In the genomic region with DNA sequence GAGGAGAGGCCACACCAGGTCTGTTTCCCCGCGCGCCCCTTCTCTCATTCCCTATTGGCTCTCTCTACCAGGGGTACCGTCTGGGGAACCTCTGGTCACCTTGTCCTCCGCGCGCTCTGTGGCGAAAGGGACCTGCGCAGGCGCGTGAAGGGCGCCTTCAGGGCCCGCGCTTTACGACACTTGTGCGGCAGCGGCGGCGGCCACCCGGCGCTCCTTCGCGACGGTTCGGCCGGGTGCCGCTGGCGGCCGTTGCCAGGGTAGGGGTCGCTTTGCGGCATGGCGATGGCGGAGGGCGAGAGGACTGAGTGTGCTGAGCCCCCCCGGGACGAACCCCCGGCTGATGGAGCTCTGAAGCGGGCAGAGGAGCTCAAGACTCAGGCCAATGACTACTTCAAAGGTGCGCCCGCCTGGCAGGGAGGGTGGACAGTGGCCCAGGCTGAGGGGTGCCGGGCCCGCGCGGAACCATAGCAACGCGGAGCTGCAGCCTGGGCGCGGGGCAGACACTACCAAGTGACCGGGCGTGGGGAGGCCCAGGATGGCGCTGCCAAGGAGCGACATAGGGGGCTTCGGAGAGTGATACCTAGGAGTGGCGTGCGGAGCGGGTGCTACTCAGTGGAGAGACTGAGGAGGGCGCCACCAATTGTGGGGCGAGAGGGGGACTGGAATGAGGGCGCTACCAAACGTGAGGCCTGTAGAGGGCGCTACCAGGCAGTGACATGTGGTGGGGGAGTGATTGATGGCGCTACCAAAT, we compare ENCODE assay signal across 8 cellular contexts. TPM values are rescaled to one million over a fixed set of nuclear protein-coding genes. Genes with fewer than 3 reads are reported as not detected.
DNase-seq lines count a peak whose midpoint lies in the region; ATAC-seq, FAIRE-seq and TF ChIP-seq lines count a peak whose summit lies in the region.

A gene with protein sequence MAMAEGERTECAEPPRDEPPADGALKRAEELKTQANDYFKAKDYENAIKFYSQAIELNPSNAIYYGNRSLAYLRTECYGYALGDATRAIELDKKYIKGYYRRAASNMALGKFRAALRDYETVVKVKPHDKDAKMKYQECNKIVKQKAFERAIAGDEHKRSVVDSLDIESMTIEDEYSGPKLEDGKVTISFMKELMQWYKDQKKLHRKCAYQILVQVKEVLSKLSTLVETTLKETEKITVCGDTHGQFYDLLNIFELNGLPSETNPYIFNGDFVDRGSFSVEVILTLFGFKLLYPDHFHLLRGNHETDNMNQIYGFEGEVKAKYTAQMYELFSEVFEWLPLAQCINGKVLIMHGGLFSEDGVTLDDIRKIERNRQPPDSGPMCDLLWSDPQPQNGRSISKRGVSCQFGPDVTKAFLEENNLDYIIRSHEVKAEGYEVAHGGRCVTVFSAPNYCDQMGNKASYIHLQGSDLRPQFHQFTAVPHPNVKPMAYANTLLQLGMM (plus strand): TSS at position 267 of the 751 bp plus-strand sequence. CDS start 10 bp downstream, at position 277.

- no peaks in the 10 kb centered on the region for H3K9me3 ChIP-seq in keratinocyte (ENCODE audit: control insufficient read depth, low read depth, low read length)

- peaks cover 0 to 5% of the 10 kb centered on the region in 2 experiments for H3K36me3 ChIP-seq in keratinocyte (ENCODE audit: control insufficient read depth in 2 of 2, extremely low read depth in 1 of 2, insufficient read depth in 2 of 2, low read length in 2 of 2)

- dilution Hi-C loops in keratinocyte (cut with MboI; ENCODE audit: extremely low pct_ligation_motif_present, low sequenced_read_pairs), result no loop called here

- peak within 1 kb of the TSS; percentile 98 for H2AFZ ChIP-seq in keratinocyte (ENCODE audit: control insufficient read depth, low read length)

- peaks cover 6% of the 10 kb centered on the region for H3K27me3 ChIP-seq in keratinocyte (ENCODE audit: control insufficient read depth, extremely low read depth, insufficient read depth, low read length)

- peaks cover 8% of the 10 kb centered on the region for H3K9me1 ChIP-seq in keratinocyte (ENCODE audit: control insufficient read depth, extremely low read depth, insufficient read depth, low read length)

- peak within 1 kb of the TSS; percentile 96 for H3K9ac ChIP-seq in keratinocyte (ENCODE audit: control insufficient read depth, extremely low read depth, insufficient read depth, low read length)

- H3K4me3 ChIP-seq in keratinocyte (ENCODE audit: control insufficient read depth in 2 of 3, extremely low read depth in 1 of 3, insufficient read depth in 2 of 3, low read depth in 1 of 3, low read length in 3 of 3), result peak within 1 kb of the TSS; percentile 95 to 99 (median 96)

- FAIRE-seq in keratinocyte (lab: Jason Lieb, UNC), result no peak

- H3K4me2 ChIP-seq in keratinocyte (ENCODE audit: control insufficient read depth, extremely low read depth, insufficient read depth, low read depth, low read length), result peak within 1 kb of the TSS; percentile 100

- H4K20me1 ChIP-seq in keratinocyte (ENCODE audit: control insufficient read depth, extremely low read depth, insufficient read depth, low read length), result peaks cover 4% of the 10 kb centered on the region

- peak; percentile 96 to 99 (median 98) for TF ChIP-seq CTCF in keratinocyte (optimal IDR thresholded peaks at IDR 0.05 in 1 of 3, IDR thresholded peaks at IDR 0.05 in 1 of 3, conservative IDR thresholded peaks at IDR 0.05 in 1 of 3; ENCODE audit: extremely low read depth in 1 of 3, insufficient read depth in 2 of 3, low read length in 3 of 3)

- ATAC-seq in GM18909 (IDR thresholded peaks at IDR 0.05; ENCODE audit: poor library complexity, unreplicated experiment) (peak; percentile 72), HG03280 (IDR thresholded peaks at IDR 0.05; ENCODE audit: unreplicated experiment) (peak; percentile 61)

- DNase-seq in AG08395 (ENCODE audit: low spot score) (peak; percentile 98), NCI-H446 (lab: John Stamatoyannopoulos, UW) (peak; percentile 85 to 98), cerebellar cortex (ENCODE audit: low spot score) (peak; percentile 87), keratinocyte (ENCODE audit: low read depth, low spot score) (no peak)
- DNase-seq in activated CD4-positive, CD25-positive, alpha-beta regulatory T cell treated with anti-CD3 and anti-CD28 coated beads, Interleukin-2, amount 50 U/mL, for 72 hours, result peak; percentile 89
- DNase-seq in stimulated activated CD4-positive, alpha-beta T cell treated with anti-CD3 and anti-CD28 coated beads, Interleukin-15, amount 100 ng/mL, for 1 hour (ENCODE audit: low read depth in 1 of 2, low spot score in 1 of 2), result peak; percentile 71 to 80

- H3K79me2 ChIP-seq in keratinocyte (ENCODE audit: control insufficient read depth, insufficient read depth, low read length), result peaks cover 40% of the 10 kb centered on the region

- H3K27ac ChIP-seq in keratinocyte (ENCODE audit: control insufficient read depth, insufficient read depth, low read length), result peak within 1 kb of the TSS; percentile 84

- peaks cover 44% of the 10 kb centered on the region for H3K4me1 ChIP-seq in keratinocyte (ENCODE audit: control insufficient read depth, extremely low read depth, insufficient read depth, low read length)

RNA-seq across cellular contexts. Expression of the gene that starts here (rescaled TPM):
- polyA plus RNA-seq in keratinocyte, result 89.2 to 106 TPM (median 97.5 TPM) in 3 replicates
- 20.2 TPM for polyA plus RNA-seq in keratinocyte (2011; ENCODE audit: low read depth)
- polyA plus RNA-seq in keratinocyte (2011; cell fraction: cytosol; rRNA removed), result 76.7 and 83.1 TPM in 2 replicates
- 142 and 156 TPM in 2 replicates for polyA plus RNA-seq in keratinocyte (2011; cell fraction: nucleus; rRNA removed)
- polyA plus RNA-seq in keratinocyte (2012; ENCODE audit: low replicate concordance), result 31.9 and 57.9 TPM in 2 replicates
- 82.3 to 116 TPM (median 108 TPM) in 3 replicates for polyA minus RNA-seq in keratinocyte
- 57.7 TPM for polyA minus RNA-seq in keratinocyte (2011; cell fraction: cytosol; rRNA and poly(A)+ RNA removed)
- 65.5 and 83.8 TPM in 2 replicates for polyA minus RNA-seq in keratinocyte (2011; cell fraction: nucleus; rRNA and poly(A)+ RNA removed)
